In the genomic region with DNA sequence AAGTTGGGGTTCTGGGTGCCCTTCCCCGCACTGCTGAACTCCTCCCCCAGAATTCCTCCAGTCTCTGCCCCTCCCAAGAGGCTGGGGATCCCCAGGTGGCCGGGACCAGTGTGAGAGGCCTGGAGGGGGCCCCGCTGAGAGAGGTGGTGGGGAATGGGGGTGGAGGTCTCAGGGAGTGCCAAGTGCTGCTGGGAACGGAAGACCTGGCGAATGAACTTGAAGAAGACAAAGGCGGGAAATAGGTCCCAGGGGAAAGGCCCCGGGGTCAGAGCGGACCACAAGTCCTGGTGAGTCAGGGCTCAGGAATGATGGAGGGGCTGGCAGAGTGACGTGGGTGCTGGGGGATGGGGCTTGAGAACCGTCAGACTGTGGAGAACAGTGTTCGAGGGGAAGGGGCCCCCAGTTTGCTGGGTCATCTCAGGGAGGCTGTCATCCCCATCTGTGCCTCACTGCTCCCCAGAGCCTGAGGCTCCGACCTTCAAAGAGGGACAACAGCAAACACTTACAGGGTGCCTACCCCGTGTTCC, we compare ENCODE assay signal across 9 cellular contexts. TPM values are rescaled to one million over a fixed set of nuclear protein-coding genes. Genes with fewer than 3 reads are reported as not detected.
A peak's percentile ranks its signal among the peaks of the same experiment; 100 is the strongest.
DNase-seq lines count a peak whose midpoint lies in the region; ATAC-seq and TF ChIP-seq lines count a peak whose summit lies in the region.
"Had no signal": no experiment of that assay in that cellular context is flagged by ENCODE, and none has a peak within 500 bp of the region (broad histone marks: within the 10 kb centered on the region; RNA-seq: fewer than 3 reads in every experiment).

No MANE protein-coding gene starts in this region.

- peak overlapping the region; percentile 9 for H3K4me3 ChIP-seq in left ventricle myocardium inferior
- H3K4me3 ChIP-seq in skin epidermis = no peak overlapping the region
- no peak overlapping the region for H3K4me3 ChIP-seq in CD4-positive, alpha-beta memory T cell (ENCODE audit: low read length in 2 of 2)

- CTCF ChIA-PET in CD4-positive, alpha-beta memory T cell (lab: Charles Lee; ENCODE audit: partially characterized antibody) = interaction anchor here (0.9 to 3.0 kb wide), 5 partner anchors 14 to 188 kb away, joined by 3 to 57 read pairs (median 15); no protein-coding TSS in a partner anchor

- no peak overlapping the region for H3K27ac Mint-ChIP-seq in mesothelial cell of epicardium
- H3K27ac Mint-ChIP-seq in CD4-positive, alpha-beta memory T cell = no peak overlapping the region

- H3K9me3 Mint-ChIP-seq in mesothelial cell of epicardium = no peaks in the 10 kb centered on the region
- peaks cover 0 to 1% (median 0%) of the 10 kb centered on the region in 8 donors for H3K9me3 Mint-ChIP-seq in CD4-positive, alpha-beta memory T cell

- POLR2A ChIA-PET in CD4-positive, alpha-beta memory T cell (lab: Charles Lee; ENCODE audit: partially characterized antibody) = no interaction called here

- peaks cover 11% of the 10 kb centered on the region for H3K4me1 Mint-ChIP-seq in mesothelial cell of epicardium
- peaks cover 0 to 1% (median under 1%) of the 10 kb centered on the region in 4 donors for H3K4me1 Mint-ChIP-seq in CD4-positive, alpha-beta memory T cell

- no peak overlapping the region for H3K4me3 Mint-ChIP-seq in mesothelial cell of epicardium
- H3K4me3 Mint-ChIP-seq in CD4-positive, alpha-beta memory T cell = no peak overlapping the region

- H3K9me3 ChIP-seq in left ventricle myocardium inferior (replicated peaks) = no peaks in the 10 kb centered on the region
- no peaks in the 10 kb centered on the region for H3K9me3 ChIP-seq in CD4-positive, alpha-beta memory T cell (ENCODE audit: control insufficient read depth in 1 of 2, low read length in 2 of 2)

- peaks cover 35% of the 10 kb centered on the region for H3K4me1 ChIP-seq in left ventricle myocardium inferior
- no peaks in the 10 kb centered on the region for H3K4me1 ChIP-seq in CD4-positive, alpha-beta memory T cell (ENCODE audit: insufficient read depth, low read length)

- no peak for TF ChIP-seq CTCF in left ventricle myocardium inferior (IDR thresholded peaks at IDR 0.05; ENCODE audit: borderline replicate concordance)
- no peak for TF ChIP-seq CTCF in mesothelial cell of epicardium (IDR thresholded peaks at IDR 0.05; ENCODE audit: unreplicated experiment)

- H3K36me3 Mint-ChIP-seq in mesothelial cell of epicardium = no peaks in the 10 kb centered on the region
- no peaks in the 10 kb centered on the region for H3K36me3 Mint-ChIP-seq in CD4-positive, alpha-beta memory T cell

- intact Hi-C loops in left ventricle myocardium inferior (cut with micrococcal nuclease) = loop anchor here (5.0 kb wide), 1 partner anchor 62 kb away; the partner anchor contains the start of gene TNFAIP8L1
- intact Hi-C loops in CD4-positive, alpha-beta memory T cell (cut with micrococcal nuclease) = loop anchor here (5.0 kb wide), 1 partner anchor 217 kb away; the partner anchor contains the start of gene FEM1A

- H3K27ac ChIP-seq in left ventricle myocardium inferior (replicated peaks) (peak overlapping the region; percentile 85), skin epidermis (peak overlapping the region in 18 of 21 experiments; percentile 4 to 81 (median 44))
- no peak overlapping the region for H3K27ac ChIP-seq in CD4-positive, alpha-beta memory T cell (ENCODE audit: low read depth, low read length)
- H3K27ac ChIP-seq: KMS-11 had no signal

- H3K27me3 ChIP-seq in left ventricle myocardium inferior (ENCODE audit: low read depth) = peaks cover 51% of the 10 kb centered on the region
- H3K27me3 ChIP-seq in CD4-positive, alpha-beta memory T cell (ENCODE audit: insufficient read depth, low read length) = peaks cover 5% of the 10 kb centered on the region

- ATAC-seq in GM18909 (IDR thresholded peaks at IDR 0.05; ENCODE audit: poor library complexity, unreplicated experiment) = no peak

- H3K36me3 ChIP-seq in left ventricle myocardium inferior = no peaks in the 10 kb centered on the region
- H3K36me3 ChIP-seq in CD4-positive, alpha-beta memory T cell (ENCODE audit: insufficient read depth, low read length) = no peaks in the 10 kb centered on the region

- peaks cover 21% of the 10 kb centered on the region for H3K27me3 Mint-ChIP-seq in mesothelial cell of epicardium (ENCODE audit: low read depth)
- peaks cover 20 to 32% of the 10 kb centered on the region in 2 donors for H3K27me3 Mint-ChIP-seq in CD4-positive, alpha-beta memory T cell

- peak; percentile 85 for DNase-seq in HCEC 1CT
- peak; percentile 83 for DNase-seq in SW480 (ENCODE audit: low spot score)
- DNase-seq in left ventricle myocardium inferior = peak; percentile 68
- DNase-seq in germinal center (ENCODE audit: low spot score) = no peak
- DNase-seq in mesothelial cell of epicardium (ENCODE audit: low spot score in 2 of 2, unreplicated experiment in 2 of 2) = no peak
- no peak for DNase-seq in CD4-positive, alpha-beta memory T cell

RNA-seq across cellular contexts. Expression of gene SEMA6B, which starts 15.8 kb away (rescaled TPM):
- total RNA-seq in left ventricle myocardium inferior = 7.2 TPM
- 6.5 to 6.9 TPM (median 6.8 TPM) in 3 replicates for total RNA-seq in mesothelial cell of epicardium
- total RNA-seq in CD4-positive, alpha-beta memory T cell = 1 to 10 TPM; 2.4 to 2.7 TPM
- not detected for polyA plus RNA-seq in CD4-positive, alpha-beta memory T cell

RNA-seq across cellular contexts. Expression of gene LRG1, which starts 35.5 kb away (rescaled TPM):
- total RNA-seq in left ventricle myocardium inferior (0.41 TPM), mesothelial cell of epicardium (0.16 TPM in 3 replicates)
- total RNA-seq in CD4-positive, alpha-beta memory T cell = not detected
- polyA plus RNA-seq in CD4-positive, alpha-beta memory T cell = under 1 TPM; 0.09 to 0.17 TPM

RNA-seq across cellular contexts. Expression of gene PLIN5, which starts 40.3 kb away (rescaled TPM):
- 73.5 TPM for total RNA-seq in left ventricle myocardium inferior
- 0.27 to 0.45 TPM (median 0.38 TPM) in 3 replicates for total RNA-seq in mesothelial cell of epicardium
- total RNA-seq in CD4-positive, alpha-beta memory T cell = 1 to 10 TPM; 1.4 to 2.2 TPM
- under 1 TPM in 1 of 2 donors, not detected in 1; 0.28 TPM for polyA plus RNA-seq in CD4-positive, alpha-beta memory T cell

RNA-seq across cellular contexts. Expression of gene PLIN4, which starts 57.0 kb away (rescaled TPM):
- total RNA-seq in left ventricle myocardium inferior (162 TPM), mesothelial cell of epicardium (0.25 to 0.29 TPM (median 0.29 TPM) in 3 replicates)
- under 1 TPM; 0.17 to 0.22 TPM for total RNA-seq in CD4-positive, alpha-beta memory T cell
- under 1 TPM in 1 of 2 donors, not detected in 1; 0.14 TPM for polyA plus RNA-seq in CD4-positive, alpha-beta memory T cell

Comparison
In these comparisons a context has a peak if more than half of its experiments do, and no peak if none do; other contexts are left out.
1. DNase-seq: peak in HCEC 1CT (single experiment), SW480 (single experiment) and left ventricle myocardium inferior (single experiment); none in germinal center (single experiment), mesothelial cell of epicardium (0 of 2) and CD4-positive, alpha-beta memory T cell (0 of 5).
2. RNA of gene PLIN5, which starts 40.3 kb away (total RNA-seq): 73.5 TPM in left ventricle myocardium inferior (single experiment); 1.4 to 2.2 TPM in CD4-positive, alpha-beta memory T cell and 0.27 to 0.45 TPM in mesothelial cell of epicardium; every median in the first group is over 10 times any median in the second.